In the genomic region with DNA sequence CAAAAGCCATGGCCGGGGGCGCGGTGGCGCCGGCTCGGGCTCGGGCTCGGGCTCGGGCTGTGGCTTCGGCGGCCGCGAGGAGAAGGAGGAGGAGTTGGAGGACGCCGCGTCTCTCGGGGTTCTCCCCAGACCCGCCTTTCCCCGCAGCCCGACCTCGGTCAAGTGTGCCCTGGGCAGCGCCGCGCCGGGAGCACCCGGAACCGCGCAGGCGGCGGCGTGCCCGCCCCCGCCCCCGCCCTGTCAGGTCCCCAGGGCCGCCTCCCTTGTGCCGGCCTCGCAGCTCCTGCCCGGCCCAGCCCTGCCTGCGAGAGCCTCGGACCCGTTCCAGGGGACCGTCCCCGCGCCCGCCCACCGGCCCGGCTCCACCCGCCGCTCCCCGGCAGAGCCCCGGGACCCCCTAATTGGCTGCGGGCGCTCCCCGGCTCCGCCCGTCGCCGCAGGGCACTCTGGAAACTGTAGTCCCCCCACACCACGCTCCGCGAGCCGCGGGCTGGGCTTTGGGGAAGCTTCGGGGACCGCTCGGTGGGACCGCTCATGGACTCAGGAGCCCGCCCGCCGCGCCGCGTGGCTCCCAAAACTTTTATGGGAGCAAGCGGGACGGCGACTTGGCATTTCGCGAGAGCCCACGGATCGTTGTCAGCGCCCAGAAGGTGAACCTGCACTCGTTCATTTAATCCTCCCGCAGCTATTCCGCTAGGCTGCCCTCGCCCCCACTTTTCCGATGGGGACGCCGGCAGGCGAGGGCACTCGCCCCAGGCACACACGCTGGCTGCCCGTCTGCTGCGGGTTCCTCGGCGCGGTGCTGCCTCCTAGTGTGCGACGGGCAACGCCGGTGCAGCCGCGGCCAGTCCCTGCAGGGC, we compare ENCODE assay signal across 1 cellular context.
TF ChIP-seq lines count a peak whose summit lies in the region.

A gene (minus strand): TSS at position 192 of the 860 bp plus-strand sequence. CDS start 182 bp downstream, at position 10.

TF ChIP-seq in SK-N-SH, 30 proteins besides CTCF, POLR2A, EP300 and RAD21 (continued from another document):
- TF ChIP-seq, protein P1, sequence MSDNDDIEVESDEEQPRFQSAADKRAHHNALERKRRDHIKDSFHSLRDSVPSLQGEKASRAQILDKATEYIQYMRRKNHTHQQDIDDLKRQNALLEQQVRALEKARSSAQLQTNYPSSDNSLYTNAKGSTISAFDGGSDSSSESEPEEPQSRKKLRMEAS (IDR thresholded peaks at IDR 0.05; ENCODE audit: low read depth), result peak; percentile 75; the same call in 1 of the 2 replicates
- TF ChIP-seq, protein P2, sequence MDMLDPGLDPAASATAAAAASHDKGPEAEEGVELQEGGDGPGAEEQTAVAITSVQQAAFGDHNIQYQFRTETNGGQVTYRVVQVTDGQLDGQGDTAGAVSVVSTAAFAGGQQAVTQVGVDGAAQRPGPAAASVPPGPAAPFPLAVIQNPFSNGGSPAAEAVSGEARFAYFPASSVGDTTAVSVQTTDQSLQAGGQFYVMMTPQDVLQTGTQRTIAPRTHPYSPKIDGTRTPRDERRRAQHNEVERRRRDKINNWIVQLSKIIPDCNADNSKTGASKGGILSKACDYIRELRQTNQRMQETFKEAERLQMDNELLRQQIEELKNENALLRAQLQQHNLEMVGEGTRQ (IDR thresholded peaks at IDR 0.05; ENCODE audit: borderline replicate concordance, low read depth, low read length), result no peak
- TF ChIP-seq RFX5 (IDR thresholded peaks at IDR 0.05; ENCODE audit: low read length) (no peak), TCF12 (IDR thresholded peaks at IDR 0.05) (peak; percentile 13; the same call in 1 of the 2 replicates), CHD2 (IDR thresholded peaks at IDR 0.05; ENCODE audit: low read length, partially characterized antibody) (peak; percentile 46), NFIC (IDR thresholded peaks at IDR 0.05; ENCODE audit: borderline replicate concordance) (peak; percentile 35; the same call in 1 of the 2 replicates), GATA2 (CRISPR knock-in tag; IDR thresholded peaks at IDR 0.05) (no peak), FOSL2 (IDR thresholded peaks at IDR 0.05; ENCODE audit: borderline replicate concordance, low read depth) (no peak), NRF1 (IDR thresholded peaks at IDR 0.05; ENCODE audit: low read depth, low read length) (peak; percentile 44), EZH2phosphoT487 (IDR thresholded peaks at IDR 0.05; ENCODE audit: borderline replicate concordance, low read depth) (no peak), FOXM1 (IDR thresholded peaks at IDR 0.05; ENCODE audit: low read depth) (no peak), TEAD4 (IDR thresholded peaks at IDR 0.05; ENCODE audit: borderline replicate concordance, insufficient read depth) (no peak), TAF1 (IDR thresholded peaks at IDR 0.05; ENCODE audit: borderline replicate concordance, low read depth, low read length) (0 out of 2 replicates have a peak, but pooled peaks have one; percentile 16)
- TF ChIP-seq, protein P3, sequence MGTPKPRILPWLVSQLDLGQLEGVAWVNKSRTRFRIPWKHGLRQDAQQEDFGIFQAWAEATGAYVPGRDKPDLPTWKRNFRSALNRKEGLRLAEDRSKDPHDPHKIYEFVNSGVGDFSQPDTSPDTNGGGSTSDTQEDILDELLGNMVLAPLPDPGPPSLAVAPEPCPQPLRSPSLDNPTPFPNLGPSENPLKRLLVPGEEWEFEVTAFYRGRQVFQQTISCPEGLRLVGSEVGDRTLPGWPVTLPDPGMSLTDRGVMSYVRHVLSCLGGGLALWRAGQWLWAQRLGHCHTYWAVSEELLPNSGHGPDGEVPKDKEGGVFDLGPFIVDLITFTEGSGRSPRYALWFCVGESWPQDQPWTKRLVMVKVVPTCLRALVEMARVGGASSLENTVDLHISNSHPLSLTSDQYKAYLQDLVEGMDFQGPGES (IDR thresholded peaks at IDR 0.05; ENCODE audit: low read depth, low read length), result no peak
- TF ChIP-seq, protein P4, sequence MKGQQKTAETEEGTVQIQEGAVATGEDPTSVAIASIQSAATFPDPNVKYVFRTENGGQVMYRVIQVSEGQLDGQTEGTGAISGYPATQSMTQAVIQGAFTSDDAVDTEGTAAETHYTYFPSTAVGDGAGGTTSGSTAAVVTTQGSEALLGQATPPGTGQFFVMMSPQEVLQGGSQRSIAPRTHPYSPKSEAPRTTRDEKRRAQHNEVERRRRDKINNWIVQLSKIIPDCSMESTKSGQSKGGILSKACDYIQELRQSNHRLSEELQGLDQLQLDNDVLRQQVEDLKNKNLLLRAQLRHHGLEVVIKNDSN (IDR thresholded peaks at IDR 0.05; ENCODE audit: borderline replicate concordance, low read depth), result no peak
- TF ChIP-seq, protein P5, sequence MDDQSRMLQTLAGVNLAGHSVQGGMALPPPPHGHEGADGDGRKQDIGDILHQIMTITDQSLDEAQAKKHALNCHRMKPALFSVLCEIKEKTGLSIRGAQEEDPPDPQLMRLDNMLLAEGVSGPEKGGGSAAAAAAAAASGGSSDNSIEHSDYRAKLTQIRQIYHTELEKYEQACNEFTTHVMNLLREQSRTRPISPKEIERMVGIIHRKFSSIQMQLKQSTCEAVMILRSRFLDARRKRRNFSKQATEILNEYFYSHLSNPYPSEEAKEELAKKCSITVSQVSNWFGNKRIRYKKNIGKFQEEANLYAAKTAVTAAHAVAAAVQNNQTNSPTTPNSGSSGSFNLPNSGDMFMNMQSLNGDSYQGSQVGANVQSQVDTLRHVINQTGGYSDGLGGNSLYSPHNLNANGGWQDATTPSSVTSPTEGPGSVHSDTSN (IDR thresholded peaks at IDR 0.05), result no peak
